8 cellular contexts compared by ENCODE assay signal in the genomic region with DNA sequence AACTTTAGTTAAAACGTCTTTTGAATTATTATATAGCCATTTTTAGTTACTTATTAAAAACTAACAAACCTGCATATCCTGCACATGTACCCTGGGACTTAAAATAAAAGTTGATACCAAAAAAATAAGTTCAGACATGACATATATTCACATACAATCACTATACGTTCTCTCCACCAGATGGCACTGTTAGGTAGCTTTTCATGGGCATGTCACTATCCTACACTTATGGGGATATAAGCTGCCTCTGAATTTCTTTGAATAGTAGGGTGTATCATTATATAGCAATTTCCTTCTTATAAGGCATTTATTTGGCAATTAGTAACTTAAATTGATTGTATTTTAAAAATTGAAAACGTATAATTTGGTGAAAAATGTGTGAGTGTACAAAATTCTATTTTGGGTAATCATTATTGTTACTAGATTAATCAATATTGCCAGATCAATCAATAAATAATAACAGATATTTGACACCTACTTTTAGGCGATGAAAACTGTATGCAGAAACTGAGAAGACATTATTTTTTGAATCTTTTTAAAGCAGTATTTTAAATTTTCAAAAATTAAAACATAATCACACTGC. TPM values are rescaled to one million over a fixed set of nuclear protein-coding genes. Genes with fewer than 3 reads are reported as not detected.
A peak's percentile ranks its signal among the peaks of the same experiment; 100 is the strongest.
DNase-seq lines count a peak whose midpoint lies in the region; ATAC-seq and TF ChIP-seq lines count a peak whose summit lies in the region.

No MANE protein-coding gene starts in this region.

- H3K4me3 Mint-ChIP-seq in activated CD4-positive, alpha-beta T cell treated with anti-CD3 and anti-CD28 coated beads, Interleukin-2, amount 10 ng/mL, durations not matched to agents 7 days and 5 days, result no peak overlapping the region

- TF ChIP-seq CTCF in DOHH2 (IDR thresholded peaks at IDR 0.05; ENCODE audit: low read depth, low read length, poor library complexity, severe bottlenecking) (peak; percentile 62), parathyroid adenoma (IDR thresholded peaks at IDR 0.05) (peak; percentile 68)

- H3K4me1 ChIP-seq in DOHH2 (ENCODE audit: control insufficient read depth, low read length) (no peaks in the 10 kb centered on the region), parathyroid adenoma (no peaks in the 10 kb centered on the region)

- CTCF ChIA-PET in activated CD4-positive, alpha-beta T cell treated with anti-CD3 and anti-CD28 coated beads, Interleukin-2, amount 10 ng/mL, durations not matched to agents 7 days and 5 days (lab: Charles Lee), result no interaction called here

- no peaks in the 10 kb centered on the region for H3F3A ChIP-seq in DOHH2 (ENCODE audit: control insufficient read depth, insufficient read depth)

- H3K27ac Mint-ChIP-seq in activated CD4-positive, alpha-beta T cell treated with anti-CD3 and anti-CD28 coated beads, Interleukin-2, amount 10 ng/mL, durations not matched to agents 7 days and 5 days, result no peak overlapping the region

- peak; percentile 91 for DNase-seq in NCI-H510A treated with DMSO at 0.1 percent for 48 hours (lab: John Stamatoyannopoulos, UW)
- DNase-seq in activated CD4-positive, alpha-beta T cell treated with anti-CD3 and anti-CD28 coated beads, Interleukin-2, amount 10 ng/mL, durations not matched to agents 7 days and 5 days, result peak; percentile 77
- DNase-seq in foreskin melanocyte, result peak; percentile 67
- no peak for DNase-seq in effector CD8-positive, alpha-beta T cell (lab: John Stamatoyannopoulos, UW)

- no peaks in the 10 kb centered on the region for H4K20me1 ChIP-seq in DOHH2 (ENCODE audit: control insufficient read depth, insufficient read depth, low read depth, low read length)

- H3K9me3 Mint-ChIP-seq in activated CD4-positive, alpha-beta T cell treated with anti-CD3 and anti-CD28 coated beads, Interleukin-2, amount 10 ng/mL, durations not matched to agents 7 days and 5 days, result no peaks in the 10 kb centered on the region

- H3K4me3 ChIP-seq in DOHH2 (ENCODE audit: low read length), result no peak overlapping the region
- no peak overlapping the region for H3K4me3 ChIP-seq in parathyroid adenoma (ENCODE audit: low read depth, low read length)

- no peaks in the 10 kb centered on the region for H3K27me3 ChIP-seq in DOHH2 (ENCODE audit: control insufficient read depth, low read length)
- H3K27me3 ChIP-seq in parathyroid adenoma (ENCODE audit: control insufficient read depth, insufficient read depth, low read length), result no peaks in the 10 kb centered on the region

- ATAC-seq in GM19455 (IDR thresholded peaks at IDR 0.05; ENCODE audit: unreplicated experiment) (peak; percentile 85), HG03558 (IDR thresholded peaks at IDR 0.05; ENCODE audit: extremely low read depth, unreplicated experiment) (peak; percentile 88)

- peaks cover 18% of the 10 kb centered on the region for H3K27me3 Mint-ChIP-seq in activated CD4-positive, alpha-beta T cell treated with anti-CD3 and anti-CD28 coated beads, Interleukin-2, amount 10 ng/mL, durations not matched to agents 7 days and 5 days

- H3K36me3 Mint-ChIP-seq in activated CD4-positive, alpha-beta T cell treated with anti-CD3 and anti-CD28 coated beads, Interleukin-2, amount 10 ng/mL, durations not matched to agents 7 days and 5 days (ENCODE audit: low read depth), result no peaks in the 10 kb centered on the region

- no peak overlapping the region for H2AFZ ChIP-seq in parathyroid adenoma

- no peak overlapping the region for H3K9ac ChIP-seq in parathyroid adenoma

- H3K36me3 ChIP-seq in DOHH2 (ENCODE audit: control insufficient read depth, low read length) (no peaks in the 10 kb centered on the region), parathyroid adenoma (ENCODE audit: control insufficient read depth, insufficient read depth, low read length) (no peaks in the 10 kb centered on the region)

- H3K9me3 ChIP-seq in DOHH2 (ENCODE audit: control insufficient read depth, insufficient read depth, low read length), result no peaks in the 10 kb centered on the region
- H3K9me3 ChIP-seq in parathyroid adenoma (ENCODE audit: control insufficient read depth, low read length), result no peaks in the 10 kb centered on the region

- H3K79me2 ChIP-seq in DOHH2 (ENCODE audit: control insufficient read depth, low read length) (no peaks in the 10 kb centered on the region), parathyroid adenoma (no peaks in the 10 kb centered on the region)

- H3K4me1 Mint-ChIP-seq in activated CD4-positive, alpha-beta T cell treated with anti-CD3 and anti-CD28 coated beads, Interleukin-2, amount 10 ng/mL, durations not matched to agents 7 days and 5 days, result no peaks in the 10 kb centered on the region

- no peak overlapping the region for H3K27ac ChIP-seq in DOHH2 (ENCODE audit: low read depth, low read length)
- no peak overlapping the region for H3K27ac ChIP-seq in parathyroid adenoma

- H3K4me2 ChIP-seq in DOHH2 (ENCODE audit: low read length) (no peak overlapping the region), parathyroid adenoma (ENCODE audit: low read length) (no peak overlapping the region)

- H3K9me2 ChIP-seq in DOHH2 (replicated peaks; ENCODE audit: control insufficient read depth, low read length), result no peaks in the 10 kb centered on the region

- POLR2A ChIA-PET in activated CD4-positive, alpha-beta T cell treated with anti-CD3 and anti-CD28 coated beads, Interleukin-2, amount 10 ng/mL, durations not matched to agents 7 days and 5 days (lab: Charles Lee), result no interaction called here

RNA-seq across cellular contexts. Expression of a gene that starts 31.8 kb away (rescaled TPM):
- total RNA-seq in activated CD4-positive, alpha-beta T cell treated with anti-CD3 and anti-CD28 coated beads, Interleukin-2, amount 10 ng/mL, durations not matched to agents 7 days and 5 days, result not detected

RNA-seq across cellular contexts. Expression of a gene that starts 55.3 kb away (rescaled TPM):
- not detected for total RNA-seq in activated CD4-positive, alpha-beta T cell treated with anti-CD3 and anti-CD28 coated beads, Interleukin-2, amount 10 ng/mL, durations not matched to agents 7 days and 5 days
